Comparison of ENCODE assay signal across 8 cellular contexts in genomic region chr10:12483996-12484944, GRCh38.
DNase-seq lines count a peak whose midpoint lies in the region; ATAC-seq and TF ChIP-seq lines count a peak whose summit lies in the region.

No MANE protein-coding gene starts in this region.

- H3K9me3 Mint-ChIP-seq in CD14-positive monocyte = peaks cover 1 to 6% (median 2%) of the 10 kb centered on the region in 7 donors

- no peak overlapping the region for H3K4me3 Mint-ChIP-seq in CD14-positive monocyte

- H3K27ac ChIP-seq in subcutaneous abdominal adipose tissue (ENCODE audit: low read depth, low read length) = no peak overlapping the region

- peak; percentile 23 for ATAC-seq in esophagus mucosa

- H3K36me3 Mint-ChIP-seq in CD14-positive monocyte = peaks cover 0 to 3% of the 10 kb centered on the region in 2 donors

- H3K27me3 ChIP-seq in subcutaneous abdominal adipose tissue (ENCODE audit: control insufficient read depth in 5 of 5, insufficient read depth in 4 of 5, low read length in 5 of 5) = no peaks in the 10 kb centered on the region

- peak overlapping the region in 1 of 7 donors; percentile 58 for H3K27ac Mint-ChIP-seq in CD14-positive monocyte

- DNase-seq in NCI-H187 (lab: John Stamatoyannopoulos, UW) = peak; percentile 51 to 58
- DNase-seq in NCI-H187 treated with DMSO at 0.1 percent for 48 hours (lab: John Stamatoyannopoulos, UW) = no peak
- DNase-seq in NCI-H1436 (lab: John Stamatoyannopoulos, UW) = peak; percentile 44
- DNase-seq in CD14-positive monocyte (ENCODE audit: low spot score) = no peak
- DNase-seq in NCI-H345 treated with DMSO at 0.1 percent for 48 hours (lab: John Stamatoyannopoulos, UW; ENCODE audit: unreplicated experiment) = no peak
- no peak for DNase-seq in hippocampal formation (lab: John Stamatoyannopoulos, UW)

- H3K9ac ChIP-seq in subcutaneous abdominal adipose tissue (ENCODE audit: low read length in 5 of 5) = no peak overlapping the region

- H3K36me3 ChIP-seq in subcutaneous abdominal adipose tissue (ENCODE audit: control insufficient read depth in 5 of 5, insufficient read depth in 5 of 5, low read length in 5 of 5) = no peaks in the 10 kb centered on the region

- peaks cover 4 to 18% (median 18%) of the 10 kb centered on the region in 5 donors for H3K4me1 ChIP-seq in subcutaneous abdominal adipose tissue (ENCODE audit: control insufficient read depth in 5 of 5, insufficient read depth in 5 of 5, low read length in 5 of 5)

- TF ChIP-seq CTCF in CD14-positive monocyte (IDR thresholded peaks at IDR 0.05) = no peak

- intact Hi-C loops in CD14-positive monocyte (cut with micrococcal nuclease) = no loop called here

- H3K4me3 ChIP-seq in subcutaneous abdominal adipose tissue (ENCODE audit: low read depth in 1 of 5, low read length in 5 of 5) = peak overlapping the region in 3 of 5 donors; percentile 38 to 55 (median 47)

- no peaks in the 10 kb centered on the region for H3K9me3 ChIP-seq in subcutaneous abdominal adipose tissue (ENCODE audit: control insufficient read depth in 5 of 5, low read length in 5 of 5)

- H3K4me1 Mint-ChIP-seq in CD14-positive monocyte = peaks cover 18% of the 10 kb centered on the region

- H3K27me3 Mint-ChIP-seq in CD14-positive monocyte (ENCODE audit: low read depth in 3 of 3) = peaks cover 2 to 10% (median 4%) of the 10 kb centered on the region in 3 donors

Comparison
In these comparisons a context has a peak if more than half of its experiments do, and no peak if none do; other contexts are left out.
1. DNase-seq: peak in NCI-H187 (2 of 2) and NCI-H1436 (single experiment); none in NCI-H187 treated with DMSO at 0.1 percent for 48 hours (single experiment), CD14-positive monocyte (single experiment), NCI-H345 treated with DMSO at 0.1 percent for 48 hours (single experiment) and hippocampal formation (0 of 2).